ENCODE assay signal across 10 cellular contexts in genomic region chr16:55221836-55222235, GRCh38.
"Had no signal": no experiment of that assay in that cellular context is flagged by ENCODE, and none has a peak within 500 bp of the region (broad histone marks: within the 10 kb centered on the region; RNA-seq: fewer than 3 reads in every experiment).

No MANE protein-coding gene starts in this region.

- FAIRE-seq: H1, H54 had no signal

- H3K9ac ChIP-seq: GM23248 had no signal

- H3K36me3 ChIP-seq: HAP-1 had no signal

- H3K4me3 Mint-ChIP-seq: H9, HFFc6 had no signal

- H3K27ac ChIP-seq: GM23248 had no signal

- H3K9me3 ChIP-seq: HAP-1 had no signal

- H2AFZ ChIP-seq: GM23248 had no signal

- ATAC-seq: HCT116 had no signal

- DNase-seq: GM23248, GOT3, H7, H9, HCEC 1CT, HFFc6 had no signal

- H3K4me1 ChIP-seq: HAP-1 had no signal

- H3K27ac Mint-ChIP-seq: HFFc6 had no signal

- H3K4me3 ChIP-seq: GM23248, HAP-1 had no signal
